ENCODE assay signal across 14 cellular contexts in genomic region chr18:9973461-9973860, GRCh38. TPM values are rescaled to one million over a fixed set of nuclear protein-coding genes. Genes with fewer than 3 reads are reported as not detected.
DNase-seq lines count a peak whose midpoint lies in the region; ATAC-seq and TF ChIP-seq lines count a peak whose summit lies in the region.
"Had no signal": no experiment of that assay in that cellular context is flagged by ENCODE, and none has a peak within 500 bp of the region (broad histone marks: within the 10 kb centered on the region; RNA-seq: fewer than 3 reads in every experiment).

No MANE protein-coding gene starts in this region.

- no peaks in the 10 kb centered on the region for H3K4me1 ChIP-seq in foreskin keratinocyte

- peaks cover 28% of the 10 kb centered on the region for H3K27me3 Mint-ChIP-seq in stimulated activated naive CD8-positive, alpha-beta T cell treated with anti-CD3 and anti-CD28 coated beads, Interleukin-15, amount 100 ng/mL, for 72 hours

- H3K27ac ChIP-seq in SK-N-MC (peak overlapping the region; percentile 97), foreskin keratinocyte (no peak overlapping the region)

- H3K9me3 ChIP-seq in SK-N-MC (ENCODE audit: low read depth, low read length) = peaks cover 24% of the 10 kb centered on the region; the same call in 1 of the 2 replicates

- peaks cover 9 to 13% of the 10 kb centered on the region in 2 donors for H3K9me3 Mint-ChIP-seq in stimulated activated naive CD8-positive, alpha-beta T cell treated with anti-CD3 and anti-CD28 coated beads, Interleukin-15, amount 100 ng/mL, for 72 hours

- ATAC-seq in stimulated activated naive CD8-positive, alpha-beta T cell treated with anti-CD3 and anti-CD28 coated beads, Interleukin-15, amount 100 ng/mL, for 72 hours = peak; percentile 33
- ATAC-seq in stimulated activated naive CD8-positive, alpha-beta T cell treated with anti-CD3 and anti-CD28 coated beads, Interleukin-15, Interleukin-2, amounts not matched to agents 100 U/mL and 50 U/mL, for 24 hours = no peak
- ATAC-seq in foreskin keratinocyte (peak; percentile 25), GM19455 (IDR thresholded peaks at IDR 0.05; ENCODE audit: unreplicated experiment) (no peak)
- ATAC-seq: CD8-positive, alpha-beta T cell had no signal

- peaks cover 15% of the 10 kb centered on the region for H3K4me1 Mint-ChIP-seq in stimulated activated naive CD8-positive, alpha-beta T cell treated with anti-CD3 and anti-CD28 coated beads, Interleukin-15, amount 100 ng/mL, for 72 hours

- H3K27me3 ChIP-seq in foreskin keratinocyte = no peaks in the 10 kb centered on the region

- no peak for TF ChIP-seq CTCF in foreskin keratinocyte (conservative IDR thresholded peaks at IDR 0.05)

- H3K27ac Mint-ChIP-seq in stimulated activated naive CD8-positive, alpha-beta T cell treated with anti-CD3 and anti-CD28 coated beads, Interleukin-15, amount 100 ng/mL, for 72 hours = no peak overlapping the region
- H3K27ac Mint-ChIP-seq: CD8-positive, alpha-beta T cell had no signal

- no peak overlapping the region for H3K4me3 ChIP-seq in SK-N-MC

- DNase-seq in stimulated activated naive CD8-positive, alpha-beta T cell treated with anti-CD3 and anti-CD28 coated beads, Interleukin-15, amount 100 ng/mL, for 72 hours = no peak
- DNase-seq in stimulated activated naive CD8-positive, alpha-beta T cell treated with anti-CD3 and anti-CD28 coated beads, Interleukin-15, Interleukin-2, amounts not matched to agents 100 U/mL and 50 U/mL, for 24 hours = no peak
- DNase-seq in SK-N-MC (ENCODE audit: low read depth, low spot score) = no peak
- no peak for DNase-seq in foreskin keratinocyte
- no peak for DNase-seq in SK-N-DZ (ENCODE audit: low spot score)
- DNase-seq in NCI-H748 treated with DMSO at 0.1 percent for 48 hours (lab: John Stamatoyannopoulos, UW) = no peak
- no peak for DNase-seq in 8988T
- DNase-seq: CD8-positive, alpha-beta T cell; COR-L47; DMS53; HCEC 1CT; HFFc6 had no signal

- H3K4me3 Mint-ChIP-seq in stimulated activated naive CD8-positive, alpha-beta T cell treated with anti-CD3 and anti-CD28 coated beads, Interleukin-15, amount 100 ng/mL, for 72 hours = no peak overlapping the region
- H3K4me3 Mint-ChIP-seq: CD14-positive monocyte; CD8-positive, alpha-beta T cell; HFFc6 had no signal

- no peak overlapping the region for H3K9ac ChIP-seq in SK-N-MC (ENCODE audit: insufficient read length)

- H3K36me3 ChIP-seq in SK-N-MC (ENCODE audit: insufficient read depth, low read length) = peaks cover 18% of the 10 kb centered on the region

RNA-seq across cellular contexts. Expression of gene VAPA, which starts 59.6 kb away (rescaled TPM):
- total RNA-seq in foreskin keratinocyte = 247 and 251 TPM in 2 replicates
- 134 and 162 TPM in 2 replicates for polyA plus RNA-seq in foreskin keratinocyte
- 168 and 179 TPM in 2 replicates for polyA plus RNA-seq in SK-N-DZ (2014; cell fraction: cytosol; rRNA removed)
- polyA plus RNA-seq in SK-N-DZ (2014; cell fraction: nucleus; rRNA removed) = 93.1 and 127 TPM in 2 replicates

Comparison
In these comparisons a context has a peak if more than half of its experiments do, and no peak if none do; other contexts are left out.
1. ATAC-seq: peak in stimulated activated naive CD8-positive, alpha-beta T cell treated with anti-CD3 and anti-CD28 coated beads, Interleukin-15, amount 100 ng/mL, for 72 hours (single experiment) and foreskin keratinocyte (single experiment); none in stimulated activated naive CD8-positive, alpha-beta T cell treated with anti-CD3 and anti-CD28 coated beads, Interleukin-15, Interleukin-2, amounts not matched to agents 100 U/mL and 50 U/mL, for 24 hours (single experiment) and GM19455 (single experiment).